8 cellular contexts compared by ENCODE assay signal in the genomic region with DNA sequence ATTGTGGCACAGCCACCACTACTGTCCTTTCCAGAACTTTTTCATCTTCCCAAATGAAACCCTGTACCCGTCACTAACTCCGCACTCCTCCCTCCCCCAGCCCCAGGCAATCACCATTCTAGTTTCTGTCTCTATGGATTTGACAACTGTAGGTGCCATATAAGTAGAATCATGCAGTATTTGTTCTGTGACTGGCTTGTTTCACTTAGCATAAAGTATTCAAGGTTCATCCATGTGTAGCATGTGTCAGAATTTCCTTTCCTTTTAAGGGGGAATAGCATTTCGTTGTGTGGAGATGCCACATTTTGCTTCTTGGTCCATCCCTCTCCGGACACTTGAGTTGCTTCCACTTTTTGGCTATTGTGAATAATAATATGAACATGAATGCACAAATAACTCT. TPM values are rescaled to one million over a fixed set of nuclear protein-coding genes. Genes with fewer than 3 reads are reported as not detected.
A peak's percentile ranks its signal among the peaks of the same experiment; 100 is the strongest.
DNase-seq lines count a peak whose midpoint lies in the region; ATAC-seq and TF ChIP-seq lines count a peak whose summit lies in the region.

No MANE protein-coding gene starts in this region.

- DNase-seq in endothelial cell (ENCODE audit: low spot score) (no peak), progenitor cell of endocrine pancreas (ENCODE audit: low spot score, unreplicated experiment) (no peak), middle frontal gyrus (ENCODE audit: extremely low spot score, low spot score) (no peak), COR-L47 (lab: John Stamatoyannopoulos, UW) (no peak)

- H4K20me1 ChIP-seq in OCI-LY1 (ENCODE audit: insufficient read depth, low read length), result no peaks in the 10 kb centered on the region

- no peaks in the 10 kb centered on the region for H3K4me1 ChIP-seq in ES-I3 (ENCODE audit: insufficient read depth, low read length)
- H3K4me1 ChIP-seq in OCI-LY1 (ENCODE audit: insufficient read depth, low read length, severe bottlenecking), result peaks cover 25% of the 10 kb centered on the region

- no peaks in the 10 kb centered on the region for H3F3A ChIP-seq in OCI-LY1 (ENCODE audit: insufficient read depth, low read length)

- TF ChIP-seq CTCF in OCI-LY1 (IDR thresholded peaks at IDR 0.05; ENCODE audit: low read length) (no peak), endothelial cell (IDR thresholded peaks at IDR 0.05; ENCODE audit: unreplicated experiment) (no peak), progenitor cell of endocrine pancreas (IDR thresholded peaks at IDR 0.05; ENCODE audit: unreplicated experiment) (no peak)

- H3K9me2 ChIP-seq in OCI-LY1 (ENCODE audit: low read depth, low read length), result no peaks in the 10 kb centered on the region

- peaks cover 4% of the 10 kb centered on the region for H3K9me3 Mint-ChIP-seq in endothelial cell (ENCODE audit: unreplicated experiment)
- peaks cover 3% of the 10 kb centered on the region for H3K9me3 Mint-ChIP-seq in progenitor cell of endocrine pancreas (ENCODE audit: low read depth)

- H3K27ac Mint-ChIP-seq in endothelial cell (ENCODE audit: unreplicated experiment) (no peak overlapping the region), progenitor cell of endocrine pancreas (peak overlapping the region; percentile 50)

- H2AFZ ChIP-seq in OCI-LY1 (ENCODE audit: low read length), result 0 out of 2 replicates have a peak overlapping the region, but pooled peaks have one; percentile 2

- peak overlapping the region; percentile 99 for H3K4me3 Mint-ChIP-seq in endothelial cell (ENCODE audit: unreplicated experiment)
- peak overlapping the region; percentile 95 for H3K4me3 Mint-ChIP-seq in progenitor cell of endocrine pancreas (ENCODE audit: low read depth)

- H3K9me3 ChIP-seq in ES-I3 (ENCODE audit: control insufficient read depth, insufficient read depth, low read length), result no peaks in the 10 kb centered on the region
- H3K9me3 ChIP-seq in OCI-LY1 (ENCODE audit: low read length), result no peaks in the 10 kb centered on the region

- ATAC-seq in HG02973 (IDR thresholded peaks at IDR 0.05; ENCODE audit: unreplicated experiment), result no peak
- ATAC-seq in GM18870 (IDR thresholded peaks at IDR 0.05; ENCODE audit: unreplicated experiment), result no peak

- H3K27ac ChIP-seq in OCI-LY1 (ENCODE audit: low read depth, low read length, poor library complexity, severe bottlenecking), result no peak overlapping the region

- H3K4me2 ChIP-seq in OCI-LY1 (ENCODE audit: low read length), result peak overlapping the region; percentile 56

- peak overlapping the region; percentile 83 for H3K4me3 ChIP-seq in OCI-LY1 (ENCODE audit: low read depth, low read length, poor library complexity, severe bottlenecking)

- H3K36me3 ChIP-seq in ES-I3 (ENCODE audit: insufficient read depth, low read length), result no peaks in the 10 kb centered on the region
- H3K36me3 ChIP-seq in OCI-LY1 (ENCODE audit: insufficient read depth, low read length), result peaks cover 21% of the 10 kb centered on the region

- H3K4me1 Mint-ChIP-seq in endothelial cell (ENCODE audit: unreplicated experiment), result peaks cover 8% of the 10 kb centered on the region
- peaks cover 13% of the 10 kb centered on the region for H3K4me1 Mint-ChIP-seq in progenitor cell of endocrine pancreas (ENCODE audit: low read depth)

- peaks cover 4% of the 10 kb centered on the region for H3K36me3 Mint-ChIP-seq in endothelial cell (ENCODE audit: low read depth, unreplicated experiment)
- no peaks in the 10 kb centered on the region for H3K36me3 Mint-ChIP-seq in progenitor cell of endocrine pancreas (ENCODE audit: insufficient read depth)

- H3K27me3 Mint-ChIP-seq in endothelial cell (ENCODE audit: unreplicated experiment) (peaks cover 3% of the 10 kb centered on the region), progenitor cell of endocrine pancreas (no peaks in the 10 kb centered on the region)

- no peaks in the 10 kb centered on the region for H3K27me3 ChIP-seq in OCI-LY1 (ENCODE audit: insufficient read depth, low read length)

- H3K9ac ChIP-seq in ES-I3 (ENCODE audit: low read depth, low read length) (peak overlapping the region; percentile 73; the same call in 1 of the 2 replicates), OCI-LY1 (ENCODE audit: low read length) (peak overlapping the region; percentile 57)

- H3K79me2 ChIP-seq in OCI-LY1 (ENCODE audit: insufficient read depth, low read length), result peaks cover 24% of the 10 kb centered on the region

RNA-seq across cellular contexts. Expression of a gene that starts 0.8 kb away (rescaled TPM):
- total RNA-seq in endothelial cell (ENCODE audit: unreplicated experiment) (5.5 TPM), progenitor cell of endocrine pancreas (10.3 and 11.5 TPM in 2 replicates)

RNA-seq across cellular contexts. Expression of a gene that starts 19.0 kb away (rescaled TPM):
- total RNA-seq in endothelial cell (ENCODE audit: unreplicated experiment), result 0.26 TPM
- total RNA-seq in progenitor cell of endocrine pancreas, result 0.12 TPM in 1 of 2 replicates, not detected in the other

RNA-seq across cellular contexts. Expression of a gene that starts 44.4 kb away (rescaled TPM):
- not detected for total RNA-seq in endothelial cell (ENCODE audit: unreplicated experiment)
- total RNA-seq in progenitor cell of endocrine pancreas, result not detected in 2 replicates
